ENCODE assay signal across 25 cellular contexts in the genomic region with DNA sequence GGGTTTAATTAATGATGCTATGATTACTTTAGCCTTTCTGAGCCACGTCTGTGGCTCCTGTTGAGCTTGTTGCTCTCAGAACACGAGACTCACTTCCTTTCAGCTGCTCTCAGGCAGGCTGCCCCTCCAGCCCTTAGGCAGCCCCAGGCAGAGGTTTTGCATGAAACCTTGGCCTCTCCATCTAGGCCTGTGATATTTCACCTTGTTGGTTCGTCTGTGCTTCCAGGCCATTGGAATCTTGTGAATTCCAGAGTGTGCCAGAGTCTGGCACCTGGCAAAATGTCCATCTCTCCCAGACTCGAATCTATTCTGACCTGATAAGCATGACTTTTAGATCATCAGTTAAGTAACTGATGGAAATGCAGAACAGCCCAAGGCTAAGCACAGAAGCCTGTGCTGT.
"Had no signal": no experiment of that assay in that cellular context is flagged by ENCODE, and none has a peak within 500 bp of the region (broad histone marks: within the 10 kb centered on the region; RNA-seq: fewer than 3 reads in every experiment).

No MANE protein-coding gene starts in this region.

- H3K9me3 ChIP-seq: adrenal gland, body of pancreas, MG63, Peyer's patch had no signal

- H3K36me3 ChIP-seq: adrenal gland, MG63, Peyer's patch had no signal

- H3K4me1 ChIP-seq: body of pancreas, Peyer's patch had no signal

- H3K27me3 ChIP-seq: adrenal gland, body of pancreas, MG63, Peyer's patch had no signal

- H3K27ac ChIP-seq: adrenal gland, body of pancreas, Peyer's patch, RWPE1 had no signal

- DNase-seq: activated CD4-positive, alpha-beta T cell treated with anti-CD3 and anti-CD28 coated beads for 48 hours; activated CD4-positive, alpha-beta T cell treated with anti-CD3 and anti-CD28 coated beads, Interleukin-2, amount 50 U/mL, for 4 hours; activated CD4-positive, CD25-positive, alpha-beta regulatory T cell treated with anti-CD3 and anti-CD28 coated beads, Interleukin-2, amount 50 U/mL, for 72 hours; activated CD8-positive, alpha-beta memory T cell treated with anti-CD3 and anti-CD28 coated beads, Interleukin-2, amount 50 U/mL, for 48 hours; activated CD8-positive, alpha-beta T cell treated with anti-CD3 and anti-CD28 coated beads, Interleukin-2, amount 10 ng/mL, durations not matched to agents 7 days and 5 days; activated naive CD4-positive, alpha-beta T cell treated with anti-CD3 and anti-CD28 coated beads, Interleukin-2, amount 50 U/mL, for 16 hours; activated naive CD8-positive, alpha-beta T cell treated with anti-CD3 and anti-CD28 coated beads, Interleukin-2, amount 10 ng/mL, durations not matched to agents 7 days and 5 days; activated T-cell treated with anti-CD3 and anti-CD28 coated beads, Interleukin-2, amount 50 U/mL, for 1 hour; adrenal gland; aorta; MG63; MV-4-11; NCI-H1092 treated with DMSO at 0.1 percent for 48 hours; NCI-H1417 treated with DMSO at 0.1 percent for 48 hours; NCI-H1694 treated with DMSO at 0.1 percent for 48 hours; NCI-H2029 treated with DMSO at 0.1 percent for 48 hours; NCI-H345; NCI-H510A; NCI-H526 treated with DMSO at 0.1 percent for 48 hours; NK-92 treated with Interleukin-12 subunit alpha and Interleukin-12 subunit beta, amount 100 ng/mL, for 24 hours; Peyer's patch; Right ventricle myocardium superior had no signal

- ATAC-seq: activated CD8-positive, alpha-beta T cell treated with anti-CD3 and anti-CD28 coated beads, Interleukin-2, amount 10 ng/mL, durations not matched to agents 7 days and 5 days; body of pancreas; WTC11 had no signal

- H3K4me3 ChIP-seq: adrenal gland, body of pancreas, MG63, Peyer's patch had no signal
